19 cellular contexts compared by ENCODE assay signal in the genomic region with DNA sequence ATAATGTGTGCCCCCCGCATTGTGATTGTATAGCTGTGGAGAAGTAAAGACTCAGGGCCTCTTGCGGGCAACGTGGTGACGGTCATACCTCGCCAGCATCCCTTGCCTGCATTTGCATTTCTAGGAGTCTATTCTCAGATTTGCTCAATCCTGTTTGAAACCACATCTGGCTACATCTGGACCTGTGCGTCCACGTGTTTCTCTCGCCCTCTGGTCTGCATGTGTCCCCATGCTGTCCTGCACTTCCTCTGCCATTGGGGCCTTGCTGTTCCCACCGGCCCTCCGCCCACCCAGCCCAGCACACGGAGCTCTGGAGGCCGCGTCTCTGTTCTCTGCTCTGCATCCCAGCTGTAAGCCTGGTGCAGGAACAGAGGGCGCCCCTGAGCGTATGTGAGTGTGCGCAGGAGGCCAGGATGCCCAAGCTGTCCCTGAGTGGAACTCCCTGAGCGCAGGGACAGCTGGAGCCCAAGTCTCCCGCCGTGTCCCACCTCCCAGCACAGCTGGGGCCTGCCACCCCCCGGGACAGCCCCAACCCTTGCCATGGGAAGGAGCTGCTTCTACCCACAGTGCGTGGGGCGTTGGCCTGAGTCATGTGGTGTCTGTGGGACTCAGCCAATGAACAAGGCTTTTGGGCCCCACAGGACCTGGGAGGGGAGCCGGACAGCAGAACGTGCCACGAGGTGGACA. TPM values are rescaled to one million over a fixed set of nuclear protein-coding genes. Genes with fewer than 3 reads are reported as not detected.
A peak's percentile ranks its signal among the peaks of the same experiment; 100 is the strongest.
DNase-seq lines count a peak whose midpoint lies in the region; ATAC-seq and TF ChIP-seq lines count a peak whose summit lies in the region.
"Had no signal": no experiment of that assay in that cellular context is flagged by ENCODE, and none has a peak within 500 bp of the region (broad histone marks: within the 10 kb centered on the region; RNA-seq: fewer than 3 reads in every experiment).

No MANE protein-coding gene starts in this region.

- H3K27me3 ChIP-seq in cardiac muscle cell (no peaks in the 10 kb centered on the region), esophagus muscularis mucosa (peaks cover 0 to 36% (median 0%) of the 10 kb centered on the region in 4 donors), vagina (no peaks in the 10 kb centered on the region)
- no peaks in the 10 kb centered on the region for H3K27me3 ChIP-seq in naive thymus-derived CD4-positive, alpha-beta T cell (ENCODE audit: control insufficient read depth in 2 of 2, insufficient read depth in 2 of 2, low read length in 2 of 2)

- no peak for TF ChIP-seq POLR2A in esophagus muscularis mucosa (IDR thresholded peaks at IDR 0.05; ENCODE audit: low read depth)
- no peak for TF ChIP-seq POLR2A in vagina (IDR thresholded peaks at IDR 0.05)

- 73% methylated on average over 19 of the region's 25 CpGs for WGBS in esophagus muscularis mucosa

- H3K36me3 ChIP-seq in cardiac muscle cell (no peaks in the 10 kb centered on the region), esophagus muscularis mucosa (no peaks in the 10 kb centered on the region), vagina (no peaks in the 10 kb centered on the region)
- no peaks in the 10 kb centered on the region for H3K36me3 ChIP-seq in naive thymus-derived CD4-positive, alpha-beta T cell (ENCODE audit: control insufficient read depth in 2 of 3, insufficient read depth in 3 of 3, low read length in 3 of 3)
- H3K36me3 ChIP-seq: transverse colon had no signal

- DNase-seq in cardiac muscle cell (ENCODE audit: low read depth in 1 of 2, low spot score in 1 of 2): no peak
- no peak for DNase-seq in left ventricle myocardium superior
- peak; percentile 57 for DNase-seq in esophagus muscularis mucosa (ENCODE audit: extremely low spot score)
- DNase-seq in naive thymus-derived CD4-positive, alpha-beta T cell: no peak
- peak; percentile 34 to 77 for DNase-seq in vagina (ENCODE audit: extremely low spot score in 2 of 2)
- no peak for DNase-seq in COLO668 (lab: John Stamatoyannopoulos, UW; ENCODE audit: unreplicated experiment)
- no peak for DNase-seq in T-helper 2 cell
- DNase-seq in SHP77 treated with DMSO at 0.1 percent for 48 hours (lab: John Stamatoyannopoulos, UW): no peak
- DNase-seq: activated CD4-positive, alpha-beta T cell treated with anti-CD3 and anti-CD28 coated beads, Interleukin-2, amount 50 U/mL, for 48 hours; CD8-positive, alpha-beta memory T cell; GDM1; NCI-H1105 treated with DMSO at 0.1 percent for 48 hours; NCI-H345; stimulated activated CD4-positive, alpha-beta T cell treated with anti-CD3 and anti-CD28 coated beads, Interleukin-2, amount 100 ng/mL, for 48 hours had no signal

- intact Hi-C loops in left ventricle myocardium superior (cut with micrococcal nuclease) (loop anchor here (10.0 kb wide), 1 partner anchor 55 kb away; no protein-coding TSS in a partner anchor), esophagus muscularis mucosa (cut with DNase I) (no loop called here), vagina (cut with DNase I) (no loop called here)
- intact Hi-C loops in naive thymus-derived CD4-positive, alpha-beta T cell (cut with micrococcal nuclease): loop anchor here in 1 of 2 donors (5.0 to 10.0 kb wide), 2 partner anchors 37 to 145 kb away; partner anchors contain the start of gene KRTAP10-12

- POLR2A ChIA-PET in naive thymus-derived CD4-positive, alpha-beta T cell (lab: Charles Lee): interaction anchor here (1.1 kb wide), 1 partner anchor 75 kb away, joined by 3 read pairs; no protein-coding TSS in a partner anchor

- peaks cover 0 to 5% (median 0%) of the 10 kb centered on the region in 5 donors for H3K27me3 Mint-ChIP-seq in naive thymus-derived CD4-positive, alpha-beta T cell

- no peak overlapping the region for H3K4me3 ChIP-seq in cardiac muscle cell
- H3K4me3 ChIP-seq in esophagus muscularis mucosa: no peak overlapping the region
- H3K4me3 ChIP-seq in naive thymus-derived CD4-positive, alpha-beta T cell (ENCODE audit: low read length): no peak overlapping the region
- no peak overlapping the region for H3K4me3 ChIP-seq in vagina
- H3K4me3 ChIP-seq: A549, transverse colon had no signal

- H3K27ac ChIP-seq in cardiac muscle cell (peak overlapping the region; percentile 89), esophagus muscularis mucosa (replicated peaks in 1 of 4) (no peak overlapping the region), vagina (no peak overlapping the region)
- H3K27ac ChIP-seq in naive thymus-derived CD4-positive, alpha-beta T cell (ENCODE audit: low read depth, low read length): no peak overlapping the region
- H3K27ac ChIP-seq: A549, transverse colon had no signal

- TF ChIP-seq EP300 in esophagus muscularis mucosa (IDR thresholded peaks at IDR 0.05): no peak

- no peak for ATAC-seq in left ventricle myocardium superior
- no peak for ATAC-seq in naive thymus-derived CD4-positive, alpha-beta T cell
- ATAC-seq: A549 had no signal

- H3K4me3 Mint-ChIP-seq in naive thymus-derived CD4-positive, alpha-beta T cell: peak overlapping the region in 4 of 10 donors; percentile 19 to 84 (median 52)

- peaks cover 12 to 53% (median 28%) of the 10 kb centered on the region in 11 donors for H3K9me3 Mint-ChIP-seq in naive thymus-derived CD4-positive, alpha-beta T cell

- H3K4me1 Mint-ChIP-seq in naive thymus-derived CD4-positive, alpha-beta T cell: peaks cover 16 to 34% (median 30%) of the 10 kb centered on the region in 7 donors

- peak overlapping the region in 6 of 9 donors; percentile 28 to 99 (median 80) for H3K27ac Mint-ChIP-seq in naive thymus-derived CD4-positive, alpha-beta T cell
- H3K27ac Mint-ChIP-seq: IgD-negative memory B cell had no signal

- CTCF ChIA-PET in naive thymus-derived CD4-positive, alpha-beta T cell (lab: Charles Lee): no interaction called here

- H3K4me1 ChIP-seq in cardiac muscle cell (ENCODE audit: low read depth): peaks cover 14% of the 10 kb centered on the region
- H3K4me1 ChIP-seq in esophagus muscularis mucosa: peaks cover 0 to 10% (median 9%) of the 10 kb centered on the region in 4 donors
- peaks cover 15 to 19% of the 10 kb centered on the region in 2 donors for H3K4me1 ChIP-seq in naive thymus-derived CD4-positive, alpha-beta T cell (ENCODE audit: control insufficient read depth in 2 of 2, insufficient read depth in 2 of 2, low read length in 2 of 2)
- no peaks in the 10 kb centered on the region for H3K4me1 ChIP-seq in vagina
- H3K4me1 ChIP-seq: A549, transverse colon had no signal

- no peaks in the 10 kb centered on the region for H3K9me3 ChIP-seq in cardiac muscle cell (ENCODE audit: low read depth)
- peaks cover 0 to 15% (median 4%) of the 10 kb centered on the region in 4 donors for H3K9me3 ChIP-seq in esophagus muscularis mucosa
- peaks cover 5 to 18% (median 8%) of the 10 kb centered on the region in 3 experiments for H3K9me3 ChIP-seq in naive thymus-derived CD4-positive, alpha-beta T cell (ENCODE audit: control insufficient read depth in 2 of 3, low read length in 3 of 3)
- no peaks in the 10 kb centered on the region for H3K9me3 ChIP-seq in vagina
- H3K9me3 ChIP-seq: transverse colon had no signal

- TF ChIP-seq CTCF in cardiac muscle cell (IDR thresholded peaks at IDR 0.05; ENCODE audit: low read depth, low read length) (no peak), esophagus muscularis mucosa (IDR thresholded peaks at IDR 0.05) (no peak), vagina (IDR thresholded peaks at IDR 0.05) (no peak)

- peaks cover 22 to 39% (median 30%) of the 10 kb centered on the region in 5 donors for H3K36me3 Mint-ChIP-seq in naive thymus-derived CD4-positive, alpha-beta T cell

RNA-seq across cellular contexts. Expression of gene KRTAP10-2, which starts 1.6 kb away (rescaled TPM):
- not detected in 2 replicates for total RNA-seq in cardiac muscle cell
- 0.55 TPM in 1 of 2 replicates, not detected in the other for polyA plus RNA-seq in cardiac muscle cell
- total RNA-seq in left ventricle myocardium superior: not detected
- not detected for total RNA-seq in esophagus muscularis mucosa
- not detected for total RNA-seq in naive thymus-derived CD4-positive, alpha-beta T cell
- not detected for polyA plus RNA-seq in naive thymus-derived CD4-positive, alpha-beta T cell
- total RNA-seq in vagina: not detected
- total RNA-seq: CD8-positive, alpha-beta memory T cell; dermis microvascular lymphatic vessel endothelial cell; renal cortical epithelial cell; transverse colon had no signal
- polyA plus RNA-seq: A549; CD8-positive, alpha-beta memory T cell; IgD-negative memory B cell had no signal

RNA-seq across cellular contexts. Expression of gene KRTAP10-3, which starts 8.9 kb away (rescaled TPM):
- total RNA-seq in cardiac muscle cell: not detected in 2 replicates
- polyA plus RNA-seq in cardiac muscle cell: not detected in 2 replicates
- total RNA-seq in left ventricle myocardium superior: not detected
- not detected for total RNA-seq in esophagus muscularis mucosa
- total RNA-seq in naive thymus-derived CD4-positive, alpha-beta T cell: not detected
- polyA plus RNA-seq in naive thymus-derived CD4-positive, alpha-beta T cell: not detected
- total RNA-seq in vagina: not detected
- total RNA-seq: CD8-positive, alpha-beta memory T cell; dermis microvascular lymphatic vessel endothelial cell; renal cortical epithelial cell; transverse colon had no signal
- polyA plus RNA-seq: A549; CD8-positive, alpha-beta memory T cell; IgD-negative memory B cell had no signal

RNA-seq across cellular contexts. Expression of gene KRTAP10-1, which starts 9.7 kb away (rescaled TPM):
- total RNA-seq in cardiac muscle cell: not detected in 2 replicates
- 0.56 TPM in 1 of 2 replicates, not detected in the other for polyA plus RNA-seq in cardiac muscle cell
- not detected for total RNA-seq in left ventricle myocardium superior
- not detected for total RNA-seq in esophagus muscularis mucosa
- not detected for total RNA-seq in naive thymus-derived CD4-positive, alpha-beta T cell
- not detected for polyA plus RNA-seq in naive thymus-derived CD4-positive, alpha-beta T cell
- not detected for total RNA-seq in vagina
- total RNA-seq: CD8-positive, alpha-beta memory T cell; dermis microvascular lymphatic vessel endothelial cell; renal cortical epithelial cell; transverse colon had no signal
- polyA plus RNA-seq: A549; CD8-positive, alpha-beta memory T cell; IgD-negative memory B cell had no signal

RNA-seq across cellular contexts. Expression of gene KRTAP10-4, which starts 23.9 kb away (rescaled TPM):
- total RNA-seq in cardiac muscle cell: not detected in 2 replicates
- 0.16 TPM in 1 of 2 replicates, not detected in the other for polyA plus RNA-seq in cardiac muscle cell
- not detected for total RNA-seq in left ventricle myocardium superior
- total RNA-seq in esophagus muscularis mucosa: not detected
- total RNA-seq in naive thymus-derived CD4-positive, alpha-beta T cell: not detected
- polyA plus RNA-seq in naive thymus-derived CD4-positive, alpha-beta T cell: not detected
- not detected for total RNA-seq in vagina
- total RNA-seq: CD8-positive, alpha-beta memory T cell; dermis microvascular lymphatic vessel endothelial cell; renal cortical epithelial cell; transverse colon had no signal
- polyA plus RNA-seq: A549; CD8-positive, alpha-beta memory T cell; IgD-negative memory B cell had no signal

RNA-seq across cellular contexts. Expression of gene KRTAP10-5, which starts 30.7 kb away (rescaled TPM):
- not detected in 2 replicates for total RNA-seq in cardiac muscle cell
- not detected in 2 replicates for polyA plus RNA-seq in cardiac muscle cell
- total RNA-seq in left ventricle myocardium superior: not detected
- not detected for total RNA-seq in esophagus muscularis mucosa
- total RNA-seq in naive thymus-derived CD4-positive, alpha-beta T cell: not detected
- polyA plus RNA-seq in naive thymus-derived CD4-positive, alpha-beta T cell: not detected
- total RNA-seq in vagina: not detected
- total RNA-seq: CD8-positive, alpha-beta memory T cell; dermis microvascular lymphatic vessel endothelial cell; renal cortical epithelial cell; transverse colon had no signal
- polyA plus RNA-seq: A549; CD8-positive, alpha-beta memory T cell; IgD-negative memory B cell had no signal

Comparison
In these comparisons a context has a peak if more than half of its experiments do, and no peak if none do; other contexts are left out.
1. DNase-seq: peak in esophagus muscularis mucosa (single experiment) and vagina (2 of 2); none in cardiac muscle cell (0 of 2), left ventricle myocardium superior (single experiment), naive thymus-derived CD4-positive, alpha-beta T cell (0 of 9), COLO668 (single experiment), T-helper 2 cell (0 of 5) and SHP77 treated with DMSO at 0.1 percent for 48 hours (single experiment).